8 cellular contexts compared by ENCODE assay signal in the genomic region with DNA sequence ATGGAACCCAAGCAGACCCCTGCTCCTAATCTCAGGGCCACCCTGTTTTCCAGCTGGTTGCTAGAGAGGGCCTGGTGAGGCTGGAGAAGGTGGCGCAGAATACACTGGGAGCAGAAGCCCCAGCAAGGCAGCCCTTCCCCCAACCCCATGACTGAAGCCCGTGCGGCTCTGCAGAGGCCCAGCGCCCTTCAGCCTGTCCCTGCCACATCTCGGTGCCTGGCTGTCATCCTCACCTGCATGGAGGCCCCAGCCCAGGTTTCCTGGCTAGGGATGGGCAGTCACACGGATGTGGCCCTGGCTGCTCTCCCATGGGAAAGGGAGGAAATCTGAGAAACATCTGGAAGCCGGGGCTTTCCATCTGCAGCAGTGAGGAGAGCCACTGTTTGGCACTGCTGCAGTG. TPM values are rescaled to one million over a fixed set of nuclear protein-coding genes. Genes with fewer than 3 reads are reported as not detected.
"Had no signal": no experiment of that assay in that cellular context is flagged by ENCODE, and none has a peak within 500 bp of the region (broad histone marks: within the 10 kb centered on the region; RNA-seq: fewer than 3 reads in every experiment).

No MANE protein-coding gene starts in this region.

- H3K27ac ChIP-seq: HL-60 had no signal

- DNase-seq: HFFc6, IMR-90, KG1 had no signal

- H3K36me3 ChIP-seq: HAP-1 had no signal

- H3K9me3 ChIP-seq: HAP-1 had no signal

- ATAC-seq: GM23338, HCT116, K562 had no signal

- H2AFZ ChIP-seq: GM23338 had no signal

- H3K4me3 ChIP-seq: GM23338, HAP-1, K562 had no signal

- FAIRE-seq: K562 had no signal

- H3K4me2 ChIP-seq: GM23338 had no signal

- H3K4me1 ChIP-seq: HAP-1 had no signal

RNA-seq across cellular contexts. Expression of a gene that starts 26.1 kb away (rescaled TPM):
- total RNA-seq: K562 had no signal
- polyA plus RNA-seq: K562 had no signal
